8 cellular contexts compared by ENCODE assay signal in the genomic region with DNA sequence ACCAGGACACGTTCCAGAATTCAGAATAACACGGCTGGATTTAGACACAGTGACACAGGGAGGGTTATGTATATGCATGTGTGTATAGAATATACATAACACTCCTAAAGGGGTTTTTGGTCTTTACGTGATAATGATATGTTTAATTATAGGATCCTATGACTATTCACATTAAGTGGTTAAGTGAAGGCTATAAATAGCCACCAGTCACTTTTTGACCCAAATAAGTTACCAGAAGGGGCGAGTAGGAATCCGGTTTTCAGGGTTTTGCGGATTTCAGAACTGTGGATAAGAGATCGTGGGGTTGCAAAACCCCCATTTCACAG. TPM values are rescaled to one million over a fixed set of nuclear protein-coding genes. Genes with fewer than 3 reads are reported as not detected.
A peak's percentile ranks its signal among the peaks of the same experiment; 100 is the strongest.
DNase-seq lines count a peak whose midpoint lies in the region; ATAC-seq, FAIRE-seq and TF ChIP-seq lines count a peak whose summit lies in the region.
"Had no signal": no experiment of that assay in that cellular context is flagged by ENCODE, and none has a peak within 500 bp of the region (broad histone marks: within the 10 kb centered on the region; RNA-seq: fewer than 3 reads in every experiment).

No MANE protein-coding gene starts in this region.

- TF ChIP-seq CTCF in RWPE1 (conservative IDR thresholded peaks at IDR 0.05; ENCODE audit: low read depth): no peak
- no peak for TF ChIP-seq CTCF in foreskin fibroblast (IDR thresholded peaks at IDR 0.05; ENCODE audit: low read depth, low read length)

- H3K4me3 Mint-ChIP-seq in stimulated activated effector memory CD8-positive, alpha-beta T cell treated with anti-CD3 and anti-CD28 coated beads, Interleukin-12 subunit alpha, Interleukin-12 subunit beta, amount 100 ng/mL, for 72 hours: peak overlapping the region; percentile 56

- H3K27ac ChIP-seq in RWPE1: peak overlapping the region; percentile 77

- H3K4me1 Mint-ChIP-seq in stimulated activated effector memory CD8-positive, alpha-beta T cell treated with anti-CD3 and anti-CD28 coated beads, Interleukin-12 subunit alpha, Interleukin-12 subunit beta, amount 100 ng/mL, for 72 hours: peaks cover 31% of the 10 kb centered on the region

- peak; percentile 2 for ATAC-seq in stimulated activated effector memory CD8-positive, alpha-beta T cell treated with anti-CD3 and anti-CD28 coated beads, Interleukin-12 subunit alpha, Interleukin-12 subunit beta, amount 100 ng/mL, for 72 hours
- ATAC-seq in HG03520 (IDR thresholded peaks at IDR 0.05; ENCODE audit: unreplicated experiment): no peak
- no peak for ATAC-seq in HG03175 (IDR thresholded peaks at IDR 0.05; ENCODE audit: unreplicated experiment)

- no peak for DNase-seq in GM12891 (ENCODE audit: insufficient read length, low spot score)
- DNase-seq in RWPE1 (ENCODE audit: low spot score): no peak
- no peak for DNase-seq in foreskin fibroblast
- no peak for DNase-seq in stimulated activated effector memory CD8-positive, alpha-beta T cell treated with anti-CD3 and anti-CD28 coated beads, Interleukin-12 subunit alpha, Interleukin-12 subunit beta, amount 100 ng/mL, for 72 hours (ENCODE audit: low spot score in 2 of 2)
- no peak for DNase-seq in activated CD8-positive, alpha-beta memory T cell treated with anti-CD3 and anti-CD28 coated beads for 24 hours

- CTCF ChIA-PET in RWPE1 (lab: Yijun Ruan, JAX): interaction anchor here (0.6 kb wide), 2 partner anchors 154 to 163 kb away, joined by 3 to 4 read pairs; no protein-coding TSS in a partner anchor

- H3K9me3 Mint-ChIP-seq in stimulated activated effector memory CD8-positive, alpha-beta T cell treated with anti-CD3 and anti-CD28 coated beads, Interleukin-12 subunit alpha, Interleukin-12 subunit beta, amount 100 ng/mL, for 72 hours: no peaks in the 10 kb centered on the region

- H3K36me3 Mint-ChIP-seq in stimulated activated effector memory CD8-positive, alpha-beta T cell treated with anti-CD3 and anti-CD28 coated beads, Interleukin-12 subunit alpha, Interleukin-12 subunit beta, amount 100 ng/mL, for 72 hours: peaks cover 60% of the 10 kb centered on the region

- FAIRE-seq in GM12891 (lab: Jason Lieb, UNC): no peak
- FAIRE-seq: islet of Langerhans had no signal

- peak overlapping the region; percentile 60 for H3K27ac Mint-ChIP-seq in stimulated activated effector memory CD8-positive, alpha-beta T cell treated with anti-CD3 and anti-CD28 coated beads, Interleukin-12 subunit alpha, Interleukin-12 subunit beta, amount 100 ng/mL, for 72 hours

- peak overlapping the region; percentile 38 to 41 for H3K4me3 ChIP-seq in foreskin fibroblast (ENCODE audit: low read depth in 1 of 2, low read length in 2 of 2)

- TF ChIP-seq POLR2A in GM12891 (IDR thresholded peaks at IDR 0.05; ENCODE audit: low read depth, low read length): no peak

- POLR2A ChIA-PET in RWPE1 (lab: Yijun Ruan, JAX; ENCODE audit: low non-redundant PET): interaction anchor here (0.6 kb wide), 1 partner anchor 12 kb away, joined by 4 read pairs; no protein-coding TSS in a partner anchor

TF ChIP-seq in GM12891, 5 proteins besides CTCF, POLR2A, EP300 and RAD21:
- TF ChIP-seq POLR2AphosphoS5 (IDR thresholded peaks at IDR 0.05; ENCODE audit: low read depth, low read length) (no peak), POU2F2 (IDR thresholded peaks at IDR 0.05; ENCODE audit: low read depth, low read length) (peak; percentile 34; the same call in 1 of the 2 replicates)

RNA-seq across cellular contexts. Expression of gene ANGPTL6, which starts 6.9 kb away (rescaled TPM):
- polyA plus RNA-seq in GM12891 (2012; ENCODE audit: low read depth, missing spikeins): 18.1 TPM

RNA-seq across cellular contexts. Expression of gene SHFL, which starts 9.5 kb away (rescaled TPM):
- polyA plus RNA-seq in GM12891 (2012; ENCODE audit: low read depth, missing spikeins): 60.6 TPM

RNA-seq across cellular contexts. Expression of gene PPAN, which starts 10.6 kb away (rescaled TPM):
- polyA plus RNA-seq in GM12891 (2012; ENCODE audit: low read depth, missing spikeins): 87.1 TPM

RNA-seq across cellular contexts. Expression of gene P2RY11, which starts 15.9 kb away (rescaled TPM):
- polyA plus RNA-seq in GM12891 (2012; ENCODE audit: low read depth, missing spikeins): 35.3 TPM

RNA-seq across cellular contexts. Expression of gene EIF3G, which starts 24.1 kb away (rescaled TPM):
- polyA plus RNA-seq in GM12891 (2012; ENCODE audit: low read depth, missing spikeins): 234 TPM
